ENCODE assay signal across 21 cellular contexts in genomic region chr13:20350380-20350763, GRCh38.
"Had no signal": no experiment of that assay in that cellular context is flagged by ENCODE, and none has a peak within 500 bp of the region (broad histone marks: within the 10 kb centered on the region; RNA-seq: fewer than 3 reads in every experiment).

No MANE protein-coding gene starts in this region.

- H3K9me3 Mint-ChIP-seq: naive thymus-derived CD8-positive, alpha-beta T cell; type B pancreatic cell had no signal

- H3K36me3 ChIP-seq: right atrium auricular region, sigmoid colon, stomach, thoracic aorta had no signal

- H2AFZ ChIP-seq: hepatocyte had no signal

- H3K4me2 ChIP-seq: hepatocyte had no signal

- H3K27me3 ChIP-seq: dorsolateral prefrontal cortex, hepatocyte, right atrium auricular region, sigmoid colon, stomach had no signal

- H3K36me3 Mint-ChIP-seq: naive thymus-derived CD8-positive, alpha-beta T cell; type B pancreatic cell had no signal

- H3K27me3 Mint-ChIP-seq: naive thymus-derived CD8-positive, alpha-beta T cell; type B pancreatic cell had no signal

- H3K27ac ChIP-seq: dorsolateral prefrontal cortex, hepatocyte, right atrium auricular region, sigmoid colon, stomach, thoracic aorta had no signal

- DNase-seq: cortex of kidney; dorsolateral prefrontal cortex; effector memory CD4-positive, alpha-beta T cell; foreskin melanocyte; head of caudate nucleus; left colon; left ventricle myocardium superior; mucosa of descending colon; naive thymus-derived CD8-positive, alpha-beta T cell; posterior cingulate gyrus; sigmoid colon; stimulated activated CD4-positive, alpha-beta T cell treated with anti-CD3 and anti-CD28 coated beads, Interleukin-2, amount 100 ng/mL, for 24 hours; stimulated activated CD4-positive, alpha-beta T cell treated with anti-CD3 and anti-CD28 coated beads, Interleukin-4, amount 100 ng/mL, for 4 hours; stimulated activated naive CD4-positive, alpha-beta T cell; stomach; substantia nigra had no signal

- H3K4me1 ChIP-seq: right atrium auricular region, sigmoid colon, stomach had no signal

- ATAC-seq: left colon; mucosa of descending colon; naive thymus-derived CD8-positive, alpha-beta T cell had no signal

- H3K9me3 ChIP-seq: mucosa of descending colon, right atrium auricular region, sigmoid colon, stomach, thoracic aorta had no signal

- H3K79me2 ChIP-seq: hepatocyte had no signal

- H3K4me3 ChIP-seq: dorsolateral prefrontal cortex, hepatocyte, mucosa of descending colon, right atrium auricular region, sigmoid colon, skin epidermis, stomach, thoracic aorta had no signal

- H3K27ac Mint-ChIP-seq: type B pancreatic cell had no signal

- H3K4me3 Mint-ChIP-seq: naive thymus-derived CD8-positive, alpha-beta T cell; type B pancreatic cell had no signal
